Comparison of ENCODE assay signal across 22 cellular contexts in the genomic region with DNA sequence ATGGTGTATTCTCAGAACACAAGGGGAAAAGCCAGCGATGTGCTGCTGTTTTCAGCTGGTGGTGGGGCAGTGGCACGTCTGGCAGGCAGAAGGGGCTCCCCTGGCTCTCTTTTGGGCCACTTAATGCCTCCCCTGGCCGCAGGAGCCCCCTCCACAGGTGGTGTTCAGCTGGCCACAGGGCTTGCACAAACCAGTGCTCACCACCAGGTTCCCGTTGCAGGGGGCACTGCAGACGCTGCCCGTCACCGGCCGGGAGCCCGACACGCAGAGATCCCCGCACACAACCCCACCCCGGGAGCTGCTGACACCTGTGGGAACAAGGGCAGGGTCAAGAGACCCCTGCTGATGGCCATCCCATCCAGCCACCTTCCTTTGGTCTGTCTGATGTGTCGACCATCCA. TPM values are rescaled to one million over a fixed set of nuclear protein-coding genes. Genes with fewer than 3 reads are reported as not detected.
DNase-seq lines count a peak whose midpoint lies in the region; ATAC-seq and TF ChIP-seq lines count a peak whose summit lies in the region.
"Had no signal": no experiment of that assay in that cellular context is flagged by ENCODE, and none has a peak within 500 bp of the region (broad histone marks: within the 10 kb centered on the region; RNA-seq: fewer than 3 reads in every experiment).

No MANE protein-coding gene starts in this region.

- no peaks in the 10 kb centered on the region for H3F3A ChIP-seq in GM23338 (replicated peaks; ENCODE audit: low read depth)

- H3K56ac ChIP-seq in H9 (ENCODE audit: insufficient read length, low read depth, low read length), result no peak overlapping the region

- WGBS in H9 (ENCODE audit: extremely low coverage, insufficient read length, low lambda C conversion rate), result no CpG with 5 or more reads among the region's 13 CpGs
- WGBS in endodermal cell (ENCODE audit: insufficient coverage in 1 of 2, insufficient read length in 1 of 2), 2 experiments, result 79 to 88% methylated on average over 7 to 13 of the region's 13 CpGs
- no CpG with 5 or more reads among the region's 13 CpGs for WGBS in neuronal stem cell (ENCODE audit: extremely low coverage in 2 of 2, insufficient read length in 2 of 2, insufficient replicate concordance in 1 of 2), 2 donors

- no peaks in the 10 kb centered on the region for H3K23me2 ChIP-seq in H9 (ENCODE audit: insufficient read length, low read depth, low read length, poor library complexity, severe bottlenecking)

- H3K9ac ChIP-seq in H9 (ENCODE audit: extremely low read depth, insufficient read length, low read length), result no peak overlapping the region
- H3K9ac ChIP-seq in endodermal cell (ENCODE audit: extremely low read depth, low read length, poor library complexity, severe bottlenecking), result no peak overlapping the region
- H3K9ac ChIP-seq in neuronal stem cell (ENCODE audit: low read depth, low read length, poor library complexity), result no peak overlapping the region

- H2BK12ac ChIP-seq in H9 (ENCODE audit: insufficient read length, low read depth, low read length) (no peak overlapping the region), neuronal stem cell (ENCODE audit: low read length) (no peak overlapping the region)

- peak; percentile 18; the same call in 1 of the 3 replicates for ATAC-seq in GM23338
- ATAC-seq: HCT116 had no signal

- H3K4me2 ChIP-seq in GM23338, result no peak overlapping the region
- H3K4me2 ChIP-seq in H9 (ENCODE audit: insufficient read depth, insufficient read length, low read length), result no peak overlapping the region
- H3K4me2 ChIP-seq in neuronal stem cell (ENCODE audit: insufficient read depth, low read length, poor library complexity, severe bottlenecking), result no peak overlapping the region

- H2BK120ac ChIP-seq in H9 (ENCODE audit: low read depth, low read length, poor library complexity, severe bottlenecking), result no peak overlapping the region
- peak overlapping the region; percentile 56 for H2BK120ac ChIP-seq in neuronal stem cell (ENCODE audit: low read depth, low read length)

- H4K5ac ChIP-seq in H9 (ENCODE audit: insufficient read length, low read depth, low read length), result no peak overlapping the region

- no peak overlapping the region for H2BK20ac ChIP-seq in H9 (ENCODE audit: low read depth, low read length, poor library complexity, severe bottlenecking)

- H3K9me3 Mint-ChIP-seq in GM23338, result no peaks in the 10 kb centered on the region
- H3K9me3 Mint-ChIP-seq in H9, result no peaks in the 10 kb centered on the region
- no peaks in the 10 kb centered on the region for H3K9me3 Mint-ChIP-seq in endodermal cell
- H3K9me3 Mint-ChIP-seq: CD4-positive, alpha-beta memory T cell had no signal

- H3K14ac ChIP-seq in H9 (ENCODE audit: insufficient read depth, low read length) (no peak overlapping the region), neuronal stem cell (ENCODE audit: low read length) (no peak overlapping the region)

- H2BK15ac ChIP-seq in H9 (ENCODE audit: low read depth, low read length), result no peak overlapping the region
- H2BK15ac ChIP-seq in neuronal stem cell (ENCODE audit: low read length), result no peak overlapping the region

- H2AK5ac ChIP-seq in H9 (ENCODE audit: insufficient read length, low read length) (no peak overlapping the region), neuronal stem cell (ENCODE audit: low read depth, low read length) (peak overlapping the region; percentile 44)

- H3K4ac ChIP-seq in H9 (ENCODE audit: low read depth, low read length) (no peak overlapping the region), neuronal stem cell (ENCODE audit: low read length) (no peak overlapping the region)

- H3K9me3 ChIP-seq in H9 (ENCODE audit: control insufficient read depth, low read depth, low read length), result no peaks in the 10 kb centered on the region
- no peaks in the 10 kb centered on the region for H3K9me3 ChIP-seq in endodermal cell (ENCODE audit: control insufficient read depth, low read length)
- H3K9me3 ChIP-seq in neuronal stem cell (replicated peaks in 1 of 2; ENCODE audit: control insufficient read depth in 2 of 2, insufficient read depth in 1 of 2, low read depth in 1 of 2, low read length in 2 of 2), result no peaks in the 10 kb centered on the region

- no peaks in the 10 kb centered on the region for H3K4me1 Mint-ChIP-seq in GM23338
- H3K4me1 Mint-ChIP-seq in H9, result no peaks in the 10 kb centered on the region
- no peaks in the 10 kb centered on the region for H3K4me1 Mint-ChIP-seq in endodermal cell
- H3K4me1 Mint-ChIP-seq: CD4-positive, alpha-beta memory T cell had no signal

- DNase-seq in GM23338 (ENCODE audit: low spot score), result peak; percentile 18
- DNase-seq in H9, result peak; percentile 31
- peak; percentile 56 for DNase-seq in endodermal cell
- DNase-seq in neuronal stem cell (ENCODE audit: low spot score), result no peak
- DNase-seq in globus pallidus (ENCODE audit: low spot score), result no peak
- DNase-seq in foreskin fibroblast, result no peak
- no peak for DNase-seq in activated naive CD4-positive, alpha-beta T cell treated with anti-CD3 and anti-CD28 coated beads, Interleukin-2, amount 50 U/mL, for 16 hours
- DNase-seq in NCI-H69 (lab: John Stamatoyannopoulos, UW), result no peak
- DNase-seq: C1 segment of cervical spinal cord; Calu3; CD4-positive, alpha-beta memory T cell; COR-L47; DMS79 treated with DMSO at 0.1 percent for 48 hours; GF-D8; H7 had no signal

- H2AFZ ChIP-seq in GM23338 (no peak overlapping the region), H9 (ENCODE audit: low read length) (no peak overlapping the region), neuronal stem cell (ENCODE audit: low read length) (no peak overlapping the region)

- no peak for TF ChIP-seq CTCF in GM23338 (conservative IDR thresholded peaks at IDR 0.05; ENCODE audit: low read depth in 2 of 2)
- no peak for TF ChIP-seq CTCF in H9 (conservative IDR thresholded peaks at IDR 0.05)
- TF ChIP-seq CTCF in endodermal cell (conservative IDR thresholded peaks at IDR 0.05), result peak; percentile 20
- TF ChIP-seq CTCF in foreskin fibroblast (IDR thresholded peaks at IDR 0.05; ENCODE audit: low read depth, low read length), result no peak

- H3K79me2 ChIP-seq in GM23338 (replicated peaks; ENCODE audit: insufficient read depth) (no peaks in the 10 kb centered on the region), H9 (ENCODE audit: insufficient read depth, low read length) (no peaks in the 10 kb centered on the region)

- H4K20me1 ChIP-seq in GM23338 (replicated peaks; ENCODE audit: insufficient read depth) (no peaks in the 10 kb centered on the region), H9 (ENCODE audit: control insufficient read depth, insufficient read depth, insufficient read length) (no peaks in the 10 kb centered on the region)

- H3T11ph ChIP-seq in H9 (ENCODE audit: low read length), result no peak overlapping the region

- no peaks in the 10 kb centered on the region for H3K36me3 Mint-ChIP-seq in GM23338 (ENCODE audit: low read depth)
- H3K36me3 Mint-ChIP-seq in H9 (ENCODE audit: insufficient read depth in 1 of 3, low read depth in 3 of 3), result no peaks in the 10 kb centered on the region
- H3K36me3 Mint-ChIP-seq in endodermal cell (ENCODE audit: low read depth), result no peaks in the 10 kb centered on the region
- H3K36me3 Mint-ChIP-seq: CD4-positive, alpha-beta memory T cell had no signal

- H4K8ac ChIP-seq in H9 (replicated peaks; ENCODE audit: insufficient read length, low read depth, low read length) (no peak overlapping the region), neuronal stem cell (ENCODE audit: low read depth, low read length) (no peak overlapping the region)

- H3K4me3 Mint-ChIP-seq in GM23338 (no peak overlapping the region), H9 (no peak overlapping the region), endodermal cell (no peak overlapping the region)
- H3K4me3 Mint-ChIP-seq: CD4-positive, alpha-beta memory T cell had no signal

- H3K27me3 Mint-ChIP-seq in GM23338 (ENCODE audit: insufficient read depth, low read depth, poor library complexity), result peaks cover 11% of the 10 kb centered on the region
- H3K27me3 Mint-ChIP-seq in H9 (ENCODE audit: low read depth), result peaks cover 52% of the 10 kb centered on the region
- H3K27me3 Mint-ChIP-seq in endodermal cell (ENCODE audit: insufficient read depth), result peaks cover 41% of the 10 kb centered on the region

- H3K23ac ChIP-seq in H9 (ENCODE audit: insufficient read length, low read depth, low read length), result no peak overlapping the region
- H3K23ac ChIP-seq in neuronal stem cell (ENCODE audit: low read depth, low read length, poor library complexity), result peak overlapping the region; percentile 4

- H4K91ac ChIP-seq in H9 (ENCODE audit: insufficient read length, low read depth, low read length) (no peak overlapping the region), neuronal stem cell (ENCODE audit: low read depth, low read length, poor library complexity) (no peak overlapping the region)

- H3K27ac ChIP-seq in GM23338 (ENCODE audit: low read depth), result no peak overlapping the region
- no peak overlapping the region for H3K27ac ChIP-seq in H9 (ENCODE audit: insufficient read length, low read depth, low read length)
- H3K27ac ChIP-seq in endodermal cell (ENCODE audit: low read depth, low read length), result no peak overlapping the region
- no peak overlapping the region for H3K27ac ChIP-seq in neuronal stem cell (replicated peaks; ENCODE audit: low read length)

- H3K9me2 ChIP-seq in GM23338 (ENCODE audit: insufficient read depth), result no peaks in the 10 kb centered on the region

- no peaks in the 10 kb centered on the region for H3K36me3 ChIP-seq in GM23338 (ENCODE audit: insufficient read depth)
- no peaks in the 10 kb centered on the region for H3K36me3 ChIP-seq in endodermal cell (ENCODE audit: control insufficient read depth, insufficient read depth, low read length)
- no peaks in the 10 kb centered on the region for H3K36me3 ChIP-seq in neuronal stem cell (replicated peaks in 1 of 2; ENCODE audit: control insufficient read depth in 2 of 2, insufficient read depth in 2 of 2, low read length in 2 of 2)

- no peak overlapping the region for H3K27ac Mint-ChIP-seq in GM23338
- H3K27ac Mint-ChIP-seq in H9, result no peak overlapping the region
- no peak overlapping the region for H3K27ac Mint-ChIP-seq in endodermal cell
- H3K27ac Mint-ChIP-seq: CD4-positive, alpha-beta memory T cell had no signal

- H2BK5ac ChIP-seq in H9 (ENCODE audit: insufficient read length, low read length) (no peak overlapping the region), neuronal stem cell (ENCODE audit: low read length) (no peak overlapping the region)

- H3K18ac ChIP-seq in H9 (ENCODE audit: insufficient read length, low read depth, low read length), result no peak overlapping the region
- peak overlapping the region; percentile 29 for H3K18ac ChIP-seq in neuronal stem cell (ENCODE audit: low read length)

- H3K4me3 ChIP-seq in GM23338, result no peak overlapping the region
- no peak overlapping the region for H3K4me3 ChIP-seq in endodermal cell (ENCODE audit: low read length)
- no peak overlapping the region for H3K4me3 ChIP-seq in neuronal stem cell (ENCODE audit: low read length in 2 of 2)
- no peak overlapping the region for H3K4me3 ChIP-seq in foreskin fibroblast (ENCODE audit: low read depth in 1 of 2, low read length in 2 of 2)

- H3K4me1 ChIP-seq in GM23338 (ENCODE audit: insufficient read depth), result no peaks in the 10 kb centered on the region
- H3K4me1 ChIP-seq in H9 (ENCODE audit: insufficient read depth, low read length), result no peaks in the 10 kb centered on the region
- no peaks in the 10 kb centered on the region for H3K4me1 ChIP-seq in endodermal cell (ENCODE audit: control insufficient read depth, insufficient read depth, low read length)
- H3K4me1 ChIP-seq in neuronal stem cell (ENCODE audit: control insufficient read depth in 2 of 2, insufficient read depth in 1 of 2, low read depth in 1 of 2, low read length in 2 of 2), result peaks cover 0 to 2% of the 10 kb centered on the region in 2 donors

- H3K79me1 ChIP-seq in H9 (ENCODE audit: insufficient read depth, low read depth, low read length, poor library complexity, severe bottlenecking), result no peaks in the 10 kb centered on the region
- no peaks in the 10 kb centered on the region for H3K79me1 ChIP-seq in neuronal stem cell (ENCODE audit: low read depth, low read length)

- H3K27me3 ChIP-seq in GM23338 (ENCODE audit: insufficient read depth), result peaks cover 12% of the 10 kb centered on the region
- no peaks in the 10 kb centered on the region; the same call in 1 of the 2 replicates for H3K27me3 ChIP-seq in H9 (ENCODE audit: insufficient read depth, low read length)
- peaks cover 38% of the 10 kb centered on the region for H3K27me3 ChIP-seq in endodermal cell (ENCODE audit: control insufficient read depth, insufficient read depth, low read length, poor library complexity, severe bottlenecking)
- H3K27me3 ChIP-seq in neuronal stem cell (ENCODE audit: control insufficient read depth in 3 of 3, insufficient read depth in 3 of 3, low read depth in 1 of 3, low read length in 3 of 3), result peaks cover 0 to 27% (median 1%) of the 10 kb centered on the region in 3 experiments

RNA-seq across cellular contexts. Expression of a gene that starts 6.7 kb away (rescaled TPM):
- total RNA-seq in GM23338 (2014; rRNA removed; shearing (Covaris generic)), result not detected in 2 replicates
- not detected in 2 replicates for polyA plus RNA-seq in GM23338 (2016; fragmentation: Nextera tagmentation; extraction: Ambion mirVana)
- total RNA-seq in H9 (2021) (not detected in 2 replicates), endodermal cell (not detected)
- not detected for polyA plus RNA-seq in endodermal cell (2013, experiment 1 of 2)
- not detected for polyA plus RNA-seq in endodermal cell (2013, experiment 2 of 2)
- not detected for polyA plus RNA-seq in neuronal stem cell (2013, experiment 1 of 2)
- not detected for polyA plus RNA-seq in neuronal stem cell (2013, experiment 2 of 2)
- total RNA-seq: A673; Calu3; CD4-positive, alpha-beta memory T cell; Daoy; H1 had no signal
- polyA plus RNA-seq: CD4-positive, alpha-beta memory T cell; H1 had no signal

RNA-seq across cellular contexts. Expression of a gene that starts 23.2 kb away (rescaled TPM):
- not detected in 2 replicates for total RNA-seq in GM23338 (2014; rRNA removed; shearing (Covaris generic))
- not detected in 2 replicates for polyA plus RNA-seq in GM23338 (2016; fragmentation: Nextera tagmentation; extraction: Ambion mirVana)
- total RNA-seq in H9 (2021) (not detected in 2 replicates), endodermal cell (not detected)
- polyA plus RNA-seq in endodermal cell (2013, experiment 1 of 2), result not detected
- not detected for polyA plus RNA-seq in endodermal cell (2013, experiment 2 of 2)
- 0.03 TPM for polyA plus RNA-seq in neuronal stem cell (2013, experiment 1 of 2)
- polyA plus RNA-seq in neuronal stem cell (2013, experiment 2 of 2), result not detected
- total RNA-seq: CD4-positive, alpha-beta memory T cell; G401; H1; H7 had no signal
- polyA plus RNA-seq: CD4-positive, alpha-beta memory T cell; H1 had no signal

RNA-seq across cellular contexts. Expression of a gene that starts 40.1 kb away (rescaled TPM):
- total RNA-seq in GM23338 (2014; rRNA removed; shearing (Covaris generic)), result not detected in 2 replicates
- 0.16 and 0.30 TPM in 2 replicates for polyA plus RNA-seq in GM23338 (2016; fragmentation: Nextera tagmentation; extraction: Ambion mirVana)
- total RNA-seq in H9 (2021) (not detected in 2 replicates), endodermal cell (not detected)
- polyA plus RNA-seq in endodermal cell (2013, experiment 1 of 2), result not detected
- polyA plus RNA-seq in endodermal cell (2013, experiment 2 of 2), result not detected
- 0.06 TPM for polyA plus RNA-seq in neuronal stem cell (2013, experiment 1 of 2)
- polyA plus RNA-seq in neuronal stem cell (2013, experiment 2 of 2), result 0.08 TPM
- total RNA-seq: A673; CD4-positive, alpha-beta memory T cell; G401; H1; H7 had no signal
- polyA plus RNA-seq: CD4-positive, alpha-beta memory T cell had no signal

RNA-seq across cellular contexts. Expression of a gene that starts 52.8 kb away (rescaled TPM):
- total RNA-seq in GM23338 (2014; rRNA removed; shearing (Covaris generic)), result not detected in 2 replicates
- polyA plus RNA-seq in GM23338 (2016; fragmentation: Nextera tagmentation; extraction: Ambion mirVana), result not detected in 2 replicates
- total RNA-seq in H9 (2021), result not detected in 2 replicates
- not detected for total RNA-seq in endodermal cell
- polyA plus RNA-seq in endodermal cell (2013, experiment 1 of 2), result not detected
- not detected for polyA plus RNA-seq in endodermal cell (2013, experiment 2 of 2)
- not detected for polyA plus RNA-seq in neuronal stem cell (2013, experiment 1 of 2)
- polyA plus RNA-seq in neuronal stem cell (2013, experiment 2 of 2), result not detected
- total RNA-seq: A172; A673; Calu3; CD4-positive, alpha-beta memory T cell; G401; H1; H7 had no signal
- polyA plus RNA-seq: BJ; CD4-positive, alpha-beta memory T cell; H1 had no signal

Comparison
In these comparisons a context has a peak if more than half of its experiments do, and no peak if none do; other contexts are left out.
1. DNase-seq: peak in GM23338 (single experiment), H9 (single experiment) and endodermal cell (single experiment); none in neuronal stem cell (single experiment), globus pallidus (single experiment), foreskin fibroblast (0 of 2), activated naive CD4-positive, alpha-beta T cell treated with anti-CD3 and anti-CD28 coated beads, Interleukin-2, amount 50 U/mL, for 16 hours (single experiment) and NCI-H69 (single experiment).